10 cellular contexts compared by ENCODE assay signal in the genomic region with DNA sequence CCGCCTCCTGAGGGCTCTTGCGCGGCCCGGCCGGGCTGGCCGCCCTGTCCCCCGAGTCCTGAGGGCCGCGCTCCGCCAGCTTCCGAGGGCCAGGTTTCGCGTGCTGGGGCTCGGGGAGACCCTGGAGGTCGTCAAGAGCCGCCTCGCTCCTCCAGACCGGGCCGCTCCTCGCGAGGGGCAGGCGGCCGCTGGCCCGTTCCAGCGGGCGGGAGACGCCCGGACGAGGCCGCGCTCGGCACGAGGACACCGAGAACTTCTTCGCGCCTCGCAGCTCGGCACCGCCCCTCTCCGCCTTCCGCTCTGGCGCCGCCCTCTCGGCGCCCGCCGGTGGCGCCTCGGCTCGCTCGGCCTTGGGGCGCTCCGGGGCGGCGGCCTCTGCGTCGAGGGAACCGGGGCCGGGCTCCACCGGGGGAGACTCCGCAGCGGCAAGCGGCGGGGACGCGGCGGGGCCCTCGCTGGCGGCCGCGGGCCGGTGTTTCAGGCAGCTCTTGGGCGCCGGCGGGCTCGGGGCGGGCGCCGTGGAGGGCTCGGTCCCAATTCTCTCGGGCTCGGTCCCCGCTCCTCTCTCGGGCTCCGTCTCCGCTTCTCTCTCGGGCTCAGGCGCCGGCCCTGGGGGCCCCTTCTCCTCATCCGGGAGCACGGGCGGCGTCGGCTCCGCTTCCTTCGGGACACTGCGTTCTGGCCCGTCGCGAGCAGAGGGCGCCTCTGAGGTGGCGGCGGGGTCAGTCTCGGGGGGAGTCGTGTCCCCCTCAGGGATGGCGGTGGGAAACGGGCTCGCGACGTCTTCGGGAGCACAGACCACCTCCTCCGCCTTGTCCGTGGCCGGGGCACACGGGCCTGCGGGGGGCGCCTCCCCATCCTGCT.
DNase-seq lines count a peak whose midpoint lies in the region; ATAC-seq lines count a peak whose summit lies in the region.
"Had no signal": no experiment of that assay in that cellular context is flagged by ENCODE, and none has a peak within 500 bp of the region (broad histone marks: within the 10 kb centered on the region; RNA-seq: fewer than 3 reads in every experiment).

No MANE protein-coding gene starts in this region.

- DNase-seq in AG20443 (ENCODE audit: low spot score) (peak; percentile 51), NCI-H2227 treated with DMSO at 0.1 percent for 48 hours (lab: John Stamatoyannopoulos, UW) (no peak), OCI-M2 (lab: John Stamatoyannopoulos, UW; ENCODE audit: unreplicated experiment) (no peak)
- DNase-seq in activated CD4-positive, alpha-beta T cell treated with anti-CD3 and anti-CD28 coated beads, Interleukin-2, amount 50 U/mL, for 4 hours = peak; percentile 49 to 54
- DNase-seq in stimulated activated CD8-positive, alpha-beta memory T cell treated with anti-CD3 and anti-CD28 coated beads, Interleukin-2, amount 100 ng/mL, for 48 hours (ENCODE audit: low read depth in 2 of 2) = peak; percentile 48 to 49

- 22% methylated on average over 117 of the region's 117 CpGs for WGBS in ectodermal cell, 2 experiments

- H3K27ac ChIP-seq in ectodermal cell (ENCODE audit: insufficient read depth, low read depth, low read length, poor library complexity, severe bottlenecking) = no peak overlapping the region
- H3K27ac ChIP-seq: BLaER1 treated with 17β-estradiol and CSF1 and Interleukin-3, amounts not matched to agents 10 nM and 100 nM; SJSA1 had no signal

- H3K4me3 ChIP-seq in ectodermal cell (ENCODE audit: insufficient read depth, low read depth, low read length) (peak overlapping the region; percentile 43), mononuclear cell (ENCODE audit: low read length) (peak overlapping the region; percentile 45)
- H3K4me3 ChIP-seq: BLaER1 treated with 17β-estradiol and CSF1 and Interleukin-3, amounts not matched to agents 10 nM and 100 nM; SJSA1 had no signal

- H3K9me3 ChIP-seq in ectodermal cell (ENCODE audit: control insufficient read depth, low read length) = no peaks in the 10 kb centered on the region
- H3K9me3 ChIP-seq in mononuclear cell (ENCODE audit: low read depth, low read length) = no peaks in the 10 kb centered on the region
- H3K9me3 ChIP-seq: SJSA1 had no signal

- no peaks in the 10 kb centered on the region for H3K36me3 ChIP-seq in ectodermal cell (ENCODE audit: control insufficient read depth, insufficient read depth, low read length)
- H3K36me3 ChIP-seq: BLaER1 treated with 17β-estradiol and CSF1 and Interleukin-3, amounts not matched to agents 10 nM and 100 nM; SJSA1 had no signal

- peaks cover 48% of the 10 kb centered on the region for H3K27me3 ChIP-seq in ectodermal cell (ENCODE audit: control insufficient read depth, insufficient read depth, low read length, poor library complexity, severe bottlenecking)
- H3K27me3 ChIP-seq in mononuclear cell (ENCODE audit: insufficient read depth, low read length) = no peaks in the 10 kb centered on the region
- H3K27me3 ChIP-seq: BLaER1 treated with 17β-estradiol and CSF1 and Interleukin-3, amounts not matched to agents 10 nM and 100 nM; SJSA1 had no signal

- no peak for ATAC-seq in HG03439 (IDR thresholded peaks at IDR 0.05; ENCODE audit: unreplicated experiment)

- H3K4me1 ChIP-seq in ectodermal cell (ENCODE audit: control insufficient read depth, insufficient read depth, low read length) (no peaks in the 10 kb centered on the region), mononuclear cell (ENCODE audit: insufficient read depth, low read length) (peaks cover 36% of the 10 kb centered on the region)
- H3K4me1 ChIP-seq: SJSA1 had no signal

Comparison
In these comparisons a context has a peak if more than half of its experiments do, and no peak if none do; other contexts are left out.
1. DNase-seq: peak in AG20443 (single experiment), activated CD4-positive, alpha-beta T cell treated with anti-CD3 and anti-CD28 coated beads, Interleukin-2, amount 50 U/mL, for 4 hours (2 of 2) and stimulated activated CD8-positive, alpha-beta memory T cell treated with anti-CD3 and anti-CD28 coated beads, Interleukin-2, amount 100 ng/mL, for 48 hours (2 of 2); none in NCI-H2227 treated with DMSO at 0.1 percent for 48 hours (single experiment) and OCI-M2 (single experiment).